14 cellular contexts compared by ENCODE assay signal in the genomic region with DNA sequence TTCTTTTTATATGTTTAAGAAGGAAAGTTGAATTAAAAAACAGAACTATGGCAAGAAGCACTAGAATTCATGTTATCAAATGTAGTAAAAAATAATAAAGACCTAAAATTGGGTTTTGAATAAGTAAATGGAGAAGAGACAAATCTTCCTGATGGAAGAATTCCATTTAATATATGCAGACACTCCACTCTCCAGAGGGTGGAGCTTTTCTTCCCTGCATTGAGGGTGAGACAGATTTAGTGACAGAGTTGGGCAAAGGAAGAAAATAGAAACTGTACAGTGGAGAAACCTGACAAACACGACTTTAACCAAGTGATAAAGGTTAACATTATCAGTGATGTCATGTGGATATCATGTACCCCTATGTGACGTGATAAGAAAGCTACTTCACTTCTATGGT.
DNase-seq lines count a peak whose midpoint lies in the region; ATAC-seq, FAIRE-seq and TF ChIP-seq lines count a peak whose summit lies in the region.
"Had no signal": no experiment of that assay in that cellular context is flagged by ENCODE, and none has a peak within 500 bp of the region (broad histone marks: within the 10 kb centered on the region; RNA-seq: fewer than 3 reads in every experiment).

No MANE protein-coding gene starts in this region.

- intact Hi-C loops in left ventricle myocardium superior (cut with micrococcal nuclease): no loop called here

- peak; percentile 32 for TF ChIP-seq CTCF in cardiac muscle cell (IDR thresholded peaks at IDR 0.05; ENCODE audit: low read depth, low read length)
- peak; percentile 31 for TF ChIP-seq CTCF in fibroblast of the aortic adventitia (IDR thresholded peaks at IDR 0.05; ENCODE audit: insufficient read depth, low read length)

- ATAC-seq in left ventricle myocardium superior: no peak
- ATAC-seq in GM19467 (IDR thresholded peaks at IDR 0.05; ENCODE audit: unreplicated experiment): no peak
- no peak for ATAC-seq in GM19328 (IDR thresholded peaks at IDR 0.05; ENCODE audit: unreplicated experiment)
- ATAC-seq in HG03139 (IDR thresholded peaks at IDR 0.05; ENCODE audit: unreplicated experiment): no peak

- H3K4me3 ChIP-seq in cardiac muscle cell: no peak overlapping the region
- H3K4me3 ChIP-seq in fibroblast of the aortic adventitia (ENCODE audit: low read depth, low read length): no peak overlapping the region
- H3K4me3 ChIP-seq in small intestine (ENCODE audit: low read depth in 1 of 2, low read length in 2 of 2): no peak overlapping the region
- H3K4me3 ChIP-seq: PC-9, uterus had no signal

- H3K4me1 ChIP-seq in cardiac muscle cell (ENCODE audit: low read depth) (peaks cover 8% of the 10 kb centered on the region), small intestine (ENCODE audit: control insufficient read depth in 2 of 2, insufficient read depth in 1 of 2, low read depth in 1 of 2, low read length in 1 of 2) (no peaks in the 10 kb centered on the region)
- H3K4me1 ChIP-seq: uterus had no signal

- H3K27ac ChIP-seq in cardiac muscle cell: no peak overlapping the region
- no peak overlapping the region for H3K27ac ChIP-seq in small intestine (ENCODE audit: low read depth in 1 of 2, low read length in 1 of 2)
- H3K27ac ChIP-seq: PC-9, uterus had no signal

- peak; percentile 31 to 34 for DNase-seq in cardiac muscle cell (ENCODE audit: low read depth in 1 of 2, low spot score in 1 of 2)
- no peak for DNase-seq in left ventricle myocardium superior
- DNase-seq in SK-MEL-5 (ENCODE audit: low read depth, low spot score): peak; percentile 53
- DNase-seq in fibroblast of the aortic adventitia (ENCODE audit: low read depth): peak; percentile 33
- DNase-seq in small intestine: peak; percentile 40
- DNase-seq: activated T-cell treated with anti-CD3 and anti-CD28 coated beads for 4 hours; amniotic stem cell; PC-9; stimulated activated CD4-positive, alpha-beta T cell treated with anti-CD3 and anti-CD28 coated beads, Interleukin-12 subunit alpha, Interleukin-12 subunit beta, amount 100 ng/mL, for 4 hours; stimulated activated CD8-positive, alpha-beta memory T cell treated with anti-CD3 and anti-CD28 coated beads, Interleukin-4, amount 100 ng/mL, for 48 hours; uterus had no signal

- no peaks in the 10 kb centered on the region for H3K27me3 ChIP-seq in cardiac muscle cell
- no peaks in the 10 kb centered on the region for H3K27me3 ChIP-seq in small intestine (ENCODE audit: control insufficient read depth in 2 of 2, insufficient read depth in 2 of 2, low read length in 2 of 2)
- H3K27me3 ChIP-seq: uterus had no signal

- in situ Hi-C loops in SK-MEL-5 (cut with HindIII; ENCODE audit: low pct_unique_long_range_greater_than_20kb, low sequenced_read_pairs): no loop called here

- FAIRE-seq in small intestine (lab: Jason Lieb, UNC): no peak

- H3K9me3 ChIP-seq in cardiac muscle cell (ENCODE audit: low read depth) (no peaks in the 10 kb centered on the region), small intestine (ENCODE audit: control insufficient read depth, low read depth) (no peaks in the 10 kb centered on the region)
- H3K9me3 ChIP-seq: uterus had no signal

- 10 to 54% (median 35%) methylated on average over 2 of the region's 2 CpGs for WGBS in small intestine, 3 donors

- H3K36me3 ChIP-seq in cardiac muscle cell: no peaks in the 10 kb centered on the region
- H3K36me3 ChIP-seq in small intestine (ENCODE audit: control insufficient read depth in 2 of 2, insufficient read depth in 2 of 2, low read length in 2 of 2): no peaks in the 10 kb centered on the region
- H3K36me3 ChIP-seq: uterus had no signal
